ENCODE assay signal across 8 cellular contexts in genomic region chr1:16236091-16236494, GRCh38. TPM values are rescaled to one million over a fixed set of nuclear protein-coding genes. Genes with fewer than 3 reads are reported as not detected.
DNase-seq lines count a peak whose midpoint lies in the region; ATAC-seq and TF ChIP-seq lines count a peak whose summit lies in the region.
"Had no signal": no experiment of that assay in that cellular context is flagged by ENCODE, and none has a peak within 500 bp of the region (broad histone marks: within the 10 kb centered on the region; RNA-seq: fewer than 3 reads in every experiment).

No MANE protein-coding gene starts in this region.

- H3K9me3 Mint-ChIP-seq in GM23338: no peaks in the 10 kb centered on the region

- no TSS peak for BruUV-seq in mammary epithelial cell (replicated peaks; lab: Mats Ljungman, UMichigan)

- H3K4me2 ChIP-seq in GM23338 (peak overlapping the region; percentile 98), mammary epithelial cell (ENCODE audit: insufficient read depth, low read depth, low read length) (peak overlapping the region; percentile 97)

- H4K20me1 ChIP-seq in GM23338 (replicated peaks; ENCODE audit: insufficient read depth) (no peaks in the 10 kb centered on the region), mammary epithelial cell (ENCODE audit: insufficient read depth, low read length) (no peaks in the 10 kb centered on the region)

- H3K27ac Mint-ChIP-seq in GM23338: no peak overlapping the region

- dilution Hi-C loops in mammary epithelial cell (cut with HindIII; ENCODE audit: low sequenced_read_pairs): no loop called here

- H3K27me3 Mint-ChIP-seq in GM23338 (ENCODE audit: insufficient read depth, low read depth, poor library complexity): peaks cover 9% of the 10 kb centered on the region

- in situ Hi-C loops in mammary epithelial cell (cut with MboI; ENCODE audit: low sequenced_read_pairs in 2 of 2): loop anchor here in 1 of 2 donors (5.0 kb wide), 1 partner anchor 39 kb away; no protein-coding TSS in a partner anchor

- H3K79me2 ChIP-seq in GM23338 (replicated peaks; ENCODE audit: insufficient read depth): no peaks in the 10 kb centered on the region
- no peaks in the 10 kb centered on the region for H3K79me2 ChIP-seq in mammary epithelial cell (ENCODE audit: insufficient read depth, low read length)

- ATAC-seq in GM23338 (peak; percentile 72), lung (ENCODE audit: insufficient read depth, low FRiP score) (peak; percentile 42)

- POLR2A ChIA-PET in GM10248 (lab: Yijun Ruan, JAX): interaction anchor here (1.8 kb wide), 1 partner anchor 19 kb away, joined by 9 read pairs; no protein-coding TSS in a partner anchor

- CTCF ChIA-PET in GM10248 (lab: Yijun Ruan, JAX) (interaction anchor here (0.9 to 4.0 kb wide), 5 partner anchors 9 to 162 kb away, joined by 3 to 24 read pairs (median 9); no protein-coding TSS in a partner anchor), mammary epithelial cell (lab: Charles Lee; ENCODE audit: low non-redundant PET) (no interaction called here)

- H3K27me3 ChIP-seq in GM23338 (ENCODE audit: insufficient read depth) (peaks cover 5% of the 10 kb centered on the region; the same call in 1 of the 2 replicates), mammary epithelial cell (ENCODE audit: insufficient read depth, low read length) (no peaks in the 10 kb centered on the region), lung (ENCODE audit: control insufficient read depth, insufficient read depth) (no peaks in the 10 kb centered on the region)
- H3K27me3 ChIP-seq: neutrophil had no signal

- H2AFZ ChIP-seq in GM23338 (peak overlapping the region; percentile 99), mammary epithelial cell (ENCODE audit: low read depth, low read length) (peak overlapping the region; percentile 90)

- no peak overlapping the region for H3K27ac ChIP-seq in GM23338 (ENCODE audit: low read depth)
- no peak overlapping the region for H3K27ac ChIP-seq in mammary epithelial cell (ENCODE audit: insufficient read depth, low read depth, low read length)
- H3K27ac ChIP-seq in lung (ENCODE audit: low read depth in 1 of 2, low read length in 1 of 2): peak overlapping the region; percentile 90

- no peaks in the 10 kb centered on the region for H3K9me3 ChIP-seq in mammary epithelial cell (replicated peaks; ENCODE audit: insufficient read depth, low read length)
- H3K9me3 ChIP-seq in lung (ENCODE audit: control insufficient read depth in 2 of 2, insufficient read depth in 1 of 2, low read length in 1 of 2): no peaks in the 10 kb centered on the region
- H3K9me3 ChIP-seq: neutrophil had no signal

- 10% methylated on average over 3 of the region's 5 CpGs for WGBS in mammary epithelial cell (ENCODE audit: low coverage, missing lambda C conversion rate)
- WGBS in lung, 2 donors: 30 to 36% methylated on average over 5 of the region's 5 CpGs

- H3F3A ChIP-seq in GM23338 (replicated peaks; ENCODE audit: low read depth): no peaks in the 10 kb centered on the region

- TF ChIP-seq CTCF in GM10248 (IDR thresholded peaks at IDR 0.05; ENCODE audit: control extremely low read depth, extremely low read depth, low read depth, missing control alignments): peak; percentile 23
- TF ChIP-seq CTCF in GM23338 (conservative IDR thresholded peaks at IDR 0.05; ENCODE audit: low read depth in 2 of 2): peak in 1 of 2 experiments; percentile 32; a peak in 3 of 4 replicates
- TF ChIP-seq CTCF in mammary epithelial cell (conservative IDR thresholded peaks at IDR 0.05 in 1 of 2, IDR thresholded peaks at IDR 0.05 in 1 of 2; ENCODE audit: extremely low read depth in 1 of 2, insufficient read depth in 1 of 2, low read depth in 1 of 2, low read length in 2 of 2): peak; percentile 28 to 42
- TF ChIP-seq CTCF in lung (IDR thresholded peaks at IDR 0.05; ENCODE audit: control extremely low read depth, extremely low read depth): peak; percentile 14

- H3K36me3 Mint-ChIP-seq in GM23338 (ENCODE audit: low read depth): no peaks in the 10 kb centered on the region

- intact Hi-C loops in mammary epithelial cell (cut with micrococcal nuclease): loop anchor here (2.0 kb wide), 3 partner anchors 29 to 157 kb away; no protein-coding TSS in a partner anchor

- peak overlapping the region; percentile 85 for H3K4me3 ChIP-seq in GM23338
- peak overlapping the region in 2 of 3 experiments; percentile 57 to 71 for H3K4me3 ChIP-seq in mammary epithelial cell (replicated peaks in 1 of 3; ENCODE audit: insufficient read depth in 1 of 3, low read depth in 2 of 3, low read length in 3 of 3)
- no peak overlapping the region for H3K4me3 ChIP-seq in lung

- H3K4me1 ChIP-seq in GM23338 (ENCODE audit: insufficient read depth) (peaks cover 3% of the 10 kb centered on the region), mammary epithelial cell (ENCODE audit: insufficient read depth, low read length) (peaks cover 23% of the 10 kb centered on the region), lung (ENCODE audit: control insufficient read depth in 2 of 2, insufficient read depth in 2 of 2, low read length in 2 of 2) (peaks cover 0 to 9% of the 10 kb centered on the region in 2 donors)

- no peaks in the 10 kb centered on the region for H3K9me2 ChIP-seq in GM23338 (ENCODE audit: insufficient read depth)

- peaks cover 13% of the 10 kb centered on the region; the same call in 1 of the 3 replicates for H3K4me1 Mint-ChIP-seq in GM23338

- H3K9ac ChIP-seq in mammary epithelial cell (ENCODE audit: insufficient read depth, low read length): no peak overlapping the region

- H3K4me3 Mint-ChIP-seq in GM23338: peak overlapping the region; percentile 85

- peak; percentile 54 for DNase-seq in GM10248 (ENCODE audit: extremely low spot score)
- peak; percentile 66 for DNase-seq in GM23338 (ENCODE audit: low spot score)
- peak; percentile 54 for DNase-seq in LHCN-M2 (ENCODE audit: low read depth)
- DNase-seq in SW480 (ENCODE audit: low spot score): peak; percentile 86
- DNase-seq in mammary epithelial cell: peak; percentile 64
- peak; percentile 53 for DNase-seq in lung (ENCODE audit: low spot score)
- DNase-seq in stimulated activated naive CD4-positive, alpha-beta T cell treated with Interleukin-2 at 50 U/mL for 16 hours (lab: John Stamatoyannopoulos, UW): peak; percentile 46

- H3K36me3 ChIP-seq in GM23338 (ENCODE audit: insufficient read depth) (no peaks in the 10 kb centered on the region), mammary epithelial cell (ENCODE audit: insufficient read depth, low read length) (no peaks in the 10 kb centered on the region), lung (ENCODE audit: control insufficient read depth in 2 of 2, insufficient read depth in 2 of 2, low read length in 2 of 2) (peaks cover 0 to 4% of the 10 kb centered on the region in 2 donors)
- H3K36me3 ChIP-seq: neutrophil had no signal

TF ChIP-seq in GM23338, 12 proteins besides CTCF, POLR2A, EP300 and RAD21 (continues in another document):
- TF ChIP-seq ZNF114 (CRISPR knock-in tag; IDR thresholded peaks at IDR 0.05): no peak
- TF ChIP-seq JUNB (IDR thresholded peaks at IDR 0.05; ENCODE audit: unreplicated experiment): no peak

RNA-seq across cellular contexts. Expression of gene CPLANE2, which starts 0.9 kb away (rescaled TPM):
- 1.6 and 1.8 TPM in 2 replicates for total RNA-seq in GM23338 (2014; rRNA removed; shearing (Covaris generic))
- polyA plus RNA-seq in GM23338 (2016; fragmentation: Nextera tagmentation; extraction: Ambion mirVana): 0.44 and 1.1 TPM in 2 replicates
- total RNA-seq in LHCN-M2 (2014; rRNA removed): 5.2 and 7.1 TPM in 2 replicates
- 5.4 TPM for polyA plus RNA-seq in LHCN-M2 (2012)
- total RNA-seq in mammary epithelial cell: 10 to 100 TPM; 13.3 to 14.8 TPM
- polyA plus RNA-seq in mammary epithelial cell: 4.6 TPM
- 5.6 TPM for polyA minus RNA-seq in mammary epithelial cell
- total RNA-seq in lung: 10 to 100 TPM in 1 of 2 donors, 1 to 10 TPM in 1; 4.5 to 13.7 TPM
- polyA plus RNA-seq in lung: 1 to 10 TPM; 5.3 to 5.9 TPM

RNA-seq across cellular contexts. Expression of gene ARHGEF19, which starts 23.6 kb away (rescaled TPM):
- total RNA-seq in GM23338 (2014; rRNA removed; shearing (Covaris generic)): 37.5 and 46.4 TPM in 2 replicates
- polyA plus RNA-seq in GM23338 (2016; fragmentation: Nextera tagmentation; extraction: Ambion mirVana) (19.5 and 22.5 TPM in 2 replicates), mammary epithelial cell (4.0 TPM), lung (10 to 100 TPM in 1 of 2 donors, 1 to 10 TPM in 1; 9.5 to 12.5 TPM)
- total RNA-seq in LHCN-M2 (2014; rRNA removed) (1.9 TPM in 2 replicates), mammary epithelial cell (1 to 10 TPM; 3.0 to 3.5 TPM), lung (10 to 100 TPM; 17.1 to 17.3 TPM)
- 2.1 TPM for polyA plus RNA-seq in LHCN-M2 (2012)
- polyA minus RNA-seq in mammary epithelial cell: 2.0 TPM

Comparison
In these comparisons a context has a peak if more than half of its experiments do, and no peak if none do; other contexts are left out.
1. H3K27ac ChIP-seq: peak in lung (2 of 2); none in GM23338 (single experiment) and mammary epithelial cell (single experiment).
2. Peak in every context shown above with its lines, with median percentiles within 50 percentile points of each other: DNase-seq.